10 cellular contexts compared by ENCODE assay signal in genomic region chr6:118881440-118882313, GRCh38. TPM values are rescaled to one million over a fixed set of nuclear protein-coding genes. Genes with fewer than 3 reads are reported as not detected.
DNase-seq lines count a peak whose midpoint lies in the region; ATAC-seq, FAIRE-seq and TF ChIP-seq lines count a peak whose summit lies in the region.
"Had no signal": no experiment of that assay in that cellular context is flagged by ENCODE, and none has a peak within 500 bp of the region (broad histone marks: within the 10 kb centered on the region; RNA-seq: fewer than 3 reads in every experiment).

No MANE protein-coding gene starts in this region.

- TF ChIP-seq EP300 in K562 (IDR thresholded peaks at IDR 0.05; ENCODE audit: low read length) (no peak), transverse colon (IDR thresholded peaks at IDR 0.05; ENCODE audit: low read depth) (no peak)

- peaks cover 0 to 2% (median 0%) of the 10 kb centered on the region in 6 donors for H3K9me3 Mint-ChIP-seq in immature natural killer cell

- H3K4me1 Mint-ChIP-seq in immature natural killer cell, result peaks cover 25 to 80% of the 10 kb centered on the region in 2 donors

- in situ Hi-C loops in K562 (cut with MboI) (no loop called here), transverse colon (cut with MboI; ENCODE audit: low pct_ligation_motif_present in 1 of 4, low pct_unique_long_range_greater_than_20kb in 1 of 4, low sequenced_read_pairs in 3 of 4) (no loop called here)

- ATAC-seq in GM18502 (IDR thresholded peaks at IDR 0.05; ENCODE audit: poor library complexity, unreplicated experiment) (peak; percentile 91), GM21367 (IDR thresholded peaks at IDR 0.05; ENCODE audit: unreplicated experiment) (peak; percentile 92), HG03135 (IDR thresholded peaks at IDR 0.05; ENCODE audit: unreplicated experiment) (peak; percentile 68), K562 (peak; percentile 75)

- H3K4me3 ChIP-seq in K562, result no peak overlapping the region
- H3K4me3 ChIP-seq in transverse colon, result no peak overlapping the region
- H3K4me3 ChIP-seq: SJCRH30 had no signal

- peak overlapping the region; percentile 48 for H3K4me2 ChIP-seq in K562 (ENCODE audit: insufficient read depth, low read length)
- H3K4me2 ChIP-seq: KMS-11 had no signal

- TF ChIP-seq POLR2A in K562 (conservative IDR thresholded peaks at IDR 0.05) (no peak), transverse colon (IDR thresholded peaks at IDR 0.05) (no peak)

- peak overlapping the region; percentile 74 for H2AFZ ChIP-seq in K562 (ENCODE audit: low read depth, low read length)

- intact Hi-C loops in K562 (cut with micrococcal nuclease) (no loop called here), transverse colon (cut with DNase I; ENCODE audit: low total_unique reads) (no loop called here)

- peaks cover 0 to 6% (median 3%) of the 10 kb centered on the region in 3 donors for H3K36me3 Mint-ChIP-seq in immature natural killer cell

- POLR2A ChIA-PET in K562 (lab: Yijun Ruan, JAX), result interaction anchor here (1.0 to 3.0 kb wide), 4 partner anchors 9 to 16 kb away, joined by 3 to 24 read pairs (median 4); partner anchors contain the start of gene ASF1A

- H3K27me3 Mint-ChIP-seq in immature natural killer cell (ENCODE audit: low read depth in 3 of 3), result no peaks in the 10 kb centered on the region

- peak overlapping the region; percentile 5 to 9; a peak in 2 of 4 replicates for H3K9ac ChIP-seq in K562 (ENCODE audit: insufficient read depth in 1 of 2, low read depth in 2 of 2, low read length in 2 of 2)
- H3K9ac ChIP-seq: KMS-11 had no signal

- FAIRE-seq in K562 (lab: Jason Lieb, UNC), result peak; percentile 51

- no peak overlapping the region for H3K4me3 Mint-ChIP-seq in immature natural killer cell

- TF ChIP-seq RAD21 in K562 (CRISPR knock-in tag; conservative IDR thresholded peaks at IDR 0.05 in 1 of 2, IDR thresholded peaks at IDR 0.05 in 1 of 2), result no peak

- H3K4me1 ChIP-seq in K562 (replicated peaks in 1 of 2; ENCODE audit: control insufficient read depth in 2 of 2, insufficient read depth in 2 of 2, low read length in 2 of 2) (peaks cover 0 to 15% of the 10 kb centered on the region in 2 experiments; a peak in 1 of 5 replicates), transverse colon (no peaks in the 10 kb centered on the region)
- H3K4me1 ChIP-seq: SJCRH30 had no signal

- H3K79me2 ChIP-seq in K562 (ENCODE audit: control insufficient read depth, insufficient read depth, low read length), result peaks cover 24% of the 10 kb centered on the region; the same call in 2 of the 3 replicates

- peaks cover 3% of the 10 kb centered on the region for H3K9me1 ChIP-seq in K562 (ENCODE audit: control insufficient read depth, insufficient read depth, low read length)

- CTCF ChIA-PET in K562 (lab: Yijun Ruan, JAX; ENCODE audit: low intra/inter-chr PET ratio), result no interaction called here

- DNase-seq in K562 (ENCODE audit: extremely low read depth in 1 of 4, low spot score in 3 of 4) (peak in 1 of 4 experiments; percentile 15), transverse colon (no peak), midbrain (lab: John Stamatoyannopoulos, UW) (no peak), immature natural killer cell (no peak), NCI-H146 treated with DMSO at 0.1 percent for 48 hours (lab: John Stamatoyannopoulos, UW; ENCODE audit: unreplicated experiment) (no peak)
- DNase-seq: SJCRH30 had no signal

- H3K27ac ChIP-seq in K562 (ENCODE audit: extremely low read depth, low read depth, low read length) (no peak overlapping the region), transverse colon (no peak overlapping the region)
- H3K27ac ChIP-seq: KMS-11, SJCRH30 had no signal

- peak overlapping the region in 1 of 6 donors; percentile 6 for H3K27ac Mint-ChIP-seq in immature natural killer cell

- 71% methylated on average over 9 of the region's 9 CpGs for WGBS in K562 (ENCODE audit: insufficient coverage, low coverage, missing lambda C conversion rate)
- WGBS in transverse colon (ENCODE audit: low coverage in 1 of 2), 2 donors, result 89 to 92% methylated on average over 4 to 9 of the region's 9 CpGs

- TF ChIP-seq CTCF in K562 (IDR thresholded peaks at IDR 0.05 in 2 of 3, conservative IDR thresholded peaks at IDR 0.05 in 1 of 3; ENCODE audit: insufficient read depth in 2 of 3, low read depth in 1 of 3, low read length in 3 of 3) (no peak), transverse colon (IDR thresholded peaks at IDR 0.05) (no peak)

- H3K9me3 ChIP-seq in K562 (replicated peaks; ENCODE audit: control insufficient read depth, insufficient read depth, low read depth, low read length) (no peaks in the 10 kb centered on the region), transverse colon (no peaks in the 10 kb centered on the region)
- H3K9me3 ChIP-seq: SJCRH30 had no signal

- no TSS peak for BruUV-seq in K562 (replicated peaks; lab: Mats Ljungman, UMichigan)

- H4K20me1 ChIP-seq in K562 (replicated peaks; ENCODE audit: control insufficient read depth, insufficient read depth, low read length), result no peaks in the 10 kb centered on the region

- H3K36me3 ChIP-seq in K562 (ENCODE audit: control insufficient read depth, insufficient read depth, low read length) (no peaks in the 10 kb centered on the region), transverse colon (no peaks in the 10 kb centered on the region)
- H3K36me3 ChIP-seq: SJCRH30 had no signal

- H3K27me3 ChIP-seq in K562 (ENCODE audit: control insufficient read depth in 2 of 2, insufficient read depth in 2 of 2, low read length in 2 of 2) (no peaks in the 10 kb centered on the region), transverse colon (no peaks in the 10 kb centered on the region)
- H3K27me3 ChIP-seq: SJCRH30 had no signal

TF ChIP-seq in K562, 482 proteins besides CTCF, POLR2A, EP300 and RAD21:
- TF ChIP-seq NFE2 (IDR thresholded peaks at IDR 0.05; ENCODE audit: low read depth), result 0 out of 2 replicates have a peak, but pooled peaks have one; percentile 7
- TF ChIP-seq ZNF280B (CRISPR knock-in tag; IDR thresholded peaks at IDR 0.05), result no peak
TF ChIP-seq in K562: peak in this region for 1.

RNA-seq across cellular contexts. Expression of gene ASF1A, which starts 12.3 kb away (rescaled TPM):
- total RNA-seq in K562 (2011; cell fraction: chromatin; rRNA removed; ENCODE audit: low replicate concordance), result 12.1 and 19.2 TPM in 2 replicates
- 6.8 and 7.5 TPM in 2 replicates for total RNA-seq in K562 (2011; cell fraction: nucleolus; rRNA removed)
- 8.8 and 12.4 TPM in 2 replicates for total RNA-seq in K562 (2011; cell fraction: nucleoplasm; rRNA removed)
- total RNA-seq in K562 (2014; rRNA removed) (31.8 and 34.6 TPM in 2 replicates), K562 (2014; rRNA removed; fragmentation: Illumina TruSeq; extraction: Trizol) (45.3 and 49.5 TPM in 2 replicates), K562 (2015; rRNA removed; fragmentation: Illumina TruSeq; extraction: Trizol) (28.8 and 31.5 TPM in 2 replicates), K562 (2021) (42.4 and 49.4 TPM in 2 replicates), transverse colon (10 to 100 TPM in 1 of 4 donors, 1 to 10 TPM in 1, under 1 TPM in 1, not detected in 1; 0.20 to 10.4 (median 9.7) TPM)
- polyA plus RNA-seq in K562 (2011; rRNA removed) (26.8 and 37.0 TPM in 2 replicates), K562 (2014; fragmentation: Illumina TruSeq; extraction: Trizol) (35.0 and 36.2 TPM in 2 replicates), K562 (2014; fragmentation: Nextera tagmentation; extraction: Ambion mirVana) (10 to 100 TPM; 32.1 to 34.8 TPM), K562 (2014; rRNA removed) (33.2 and 34.5 TPM in 2 replicates), immature natural killer cell (10 to 100 TPM; 23.8 to 29.2 (median 26.4) TPM)
- polyA plus RNA-seq in K562 (2011; cell fraction: cytosol; rRNA removed), result 9.0 and 9.9 TPM in 2 replicates
- polyA plus RNA-seq in K562 (2011; cell fraction: nucleus; rRNA removed), result 7.4 and 10.5 TPM in 2 replicates
- polyA plus RNA-seq in K562 (2012), result 24.5 and 25.5 TPM in 2 replicates
- 23.1 and 25.9 TPM in 2 replicates for polyA minus RNA-seq in K562 (2011; rRNA and poly(A)+ RNA removed)
- polyA minus RNA-seq in K562 (2011; cell fraction: cytosol; rRNA and poly(A)+ RNA removed), result 7.7 and 13.6 TPM in 2 replicates
- polyA minus RNA-seq in K562 (2011; cell fraction: nucleus; rRNA and poly(A)+ RNA removed), result 13.7 and 21.2 TPM in 2 replicates

RNA-seq across cellular contexts. Expression of gene MCM9, which starts 53.3 kb away (rescaled TPM):
- 53.3 and 93.6 TPM in 2 replicates for total RNA-seq in K562 (2011; cell fraction: chromatin; rRNA removed; ENCODE audit: low replicate concordance)
- 21.1 and 21.2 TPM in 2 replicates for total RNA-seq in K562 (2011; cell fraction: nucleolus; rRNA removed)
- total RNA-seq in K562 (2011; cell fraction: nucleoplasm; rRNA removed), result 36.7 and 42.6 TPM in 2 replicates
- total RNA-seq in K562 (2014; rRNA removed), result 8.2 and 8.6 TPM in 2 replicates
- 16.7 and 18.2 TPM in 2 replicates for total RNA-seq in K562 (2014; rRNA removed; fragmentation: Illumina TruSeq; extraction: Trizol)
- total RNA-seq in K562 (2015; rRNA removed; fragmentation: Illumina TruSeq; extraction: Trizol), result 13.7 and 16.3 TPM in 2 replicates
- 13.1 and 16.7 TPM in 2 replicates for total RNA-seq in K562 (2021)
- polyA plus RNA-seq in K562 (2011; rRNA removed), result 9.9 and 13.1 TPM in 2 replicates
- 2.1 and 4.2 TPM in 2 replicates for polyA plus RNA-seq in K562 (2011; cell fraction: cytosol; rRNA removed)
- 20.1 and 22.3 TPM in 2 replicates for polyA plus RNA-seq in K562 (2011; cell fraction: nucleus; rRNA removed)
- polyA plus RNA-seq in K562 (2012), result 8.9 and 10.5 TPM in 2 replicates
- polyA plus RNA-seq in K562 (2014; fragmentation: Illumina TruSeq; extraction: Trizol), result 10.3 and 11.6 TPM in 2 replicates
- 1 to 10 TPM; 4.8 to 5.8 TPM for polyA plus RNA-seq in K562 (2014; fragmentation: Nextera tagmentation; extraction: Ambion mirVana)
- polyA plus RNA-seq in K562 (2014; rRNA removed), result 9.1 and 10.7 TPM in 2 replicates
- 29.3 and 32.8 TPM in 2 replicates for polyA minus RNA-seq in K562 (2011; rRNA and poly(A)+ RNA removed)
- 8.1 and 10.8 TPM in 2 replicates for polyA minus RNA-seq in K562 (2011; cell fraction: cytosol; rRNA and poly(A)+ RNA removed)
- polyA minus RNA-seq in K562 (2011; cell fraction: nucleus; rRNA and poly(A)+ RNA removed), result 27.1 and 35.7 TPM in 2 replicates
- total RNA-seq in transverse colon, result 10 to 100 TPM in 3 of 4 donors, 1 to 10 TPM in 1; 5.2 to 27.6 (median 19.0) TPM
- 10 to 100 TPM; 15.3 to 23.7 (median 16.8) TPM for polyA plus RNA-seq in immature natural killer cell
